8 cellular contexts compared by ENCODE assay signal in genomic region chr6:127737009-127737486, GRCh38.
DNase-seq lines count a peak whose midpoint lies in the region; ATAC-seq and TF ChIP-seq lines count a peak whose summit lies in the region.

No MANE protein-coding gene starts in this region.

- intact Hi-C loops in activated CD4-positive, alpha-beta T cell treated with anti-CD3 and anti-CD28 coated beads, Interleukin-2, amount 10 ng/mL, durations not matched to agents 24 days and 14 days (cut with micrococcal nuclease) = loop anchor here (1.0 to 5.0 kb wide), 6 partner anchors 118 to 995 kb away; no protein-coding TSS in a partner anchor
- intact Hi-C loops in naive thymus-derived CD4-positive, alpha-beta T cell (cut with micrococcal nuclease) = loop anchor here (1.0 to 10.0 kb wide), 13 partner anchors 55 to 1838 kb away; partner anchors contain the start of gene PTPRK (in 2 of the 2)

- no peaks in the 10 kb centered on the region for H3F3A ChIP-seq in DOHH2 (ENCODE audit: control insufficient read depth, insufficient read depth)

- no peak for TF ChIP-seq POLR2A in erythroblast (IDR thresholded peaks at IDR 0.05; ENCODE audit: low read length)

- DNase-seq in NCI-H345 treated with DMSO at 0.1 percent for 48 hours (lab: John Stamatoyannopoulos, UW; ENCODE audit: unreplicated experiment) (peak; percentile 25), erythroblast (lab: John Stamatoyannopoulos, UW) (peak; percentile 39 to 66), T1000 (lab: John Stamatoyannopoulos, UW) (no peak)
- DNase-seq in activated CD4-positive, alpha-beta T cell treated with anti-CD3 and anti-CD28 coated beads, Interleukin-2, amount 10 ng/mL, durations not matched to agents 24 days and 14 days = peak; percentile 82
- peak in 7 of 9 donors; percentile 47 to 76 (median 68) for DNase-seq in naive thymus-derived CD4-positive, alpha-beta T cell

- H3K9me3 ChIP-seq in DOHH2 (ENCODE audit: control insufficient read depth, insufficient read depth, low read length) = no peaks in the 10 kb centered on the region
- no peaks in the 10 kb centered on the region for H3K9me3 ChIP-seq in naive thymus-derived CD4-positive, alpha-beta T cell (ENCODE audit: control insufficient read depth in 2 of 3, low read length in 3 of 3)

- H3K36me3 ChIP-seq in DOHH2 (ENCODE audit: control insufficient read depth, low read length) = no peaks in the 10 kb centered on the region
- H3K36me3 ChIP-seq in naive thymus-derived CD4-positive, alpha-beta T cell (ENCODE audit: control insufficient read depth in 2 of 3, insufficient read depth in 3 of 3, low read length in 3 of 3) = no peaks in the 10 kb centered on the region

- CTCF ChIA-PET in naive thymus-derived CD4-positive, alpha-beta T cell (lab: Charles Lee) = interaction anchor here (0.5 to 2.1 kb wide), 21 partner anchors 9 to 1008 kb away, joined by 3 to 18 read pairs (median 4); partner anchors contain the start of gene PTPRK

- no peaks in the 10 kb centered on the region for H3K4me1 ChIP-seq in DOHH2 (ENCODE audit: control insufficient read depth, low read length)
- H3K4me1 ChIP-seq in naive thymus-derived CD4-positive, alpha-beta T cell (ENCODE audit: control insufficient read depth in 2 of 2, insufficient read depth in 2 of 2, low read length in 2 of 2) = peaks cover 0 to 7% of the 10 kb centered on the region in 2 donors

- H3K4me3 Mint-ChIP-seq in activated CD4-positive, alpha-beta T cell treated with anti-CD3 and anti-CD28 coated beads, Interleukin-2, amount 10 ng/mL, durations not matched to agents 24 days and 14 days = no peak overlapping the region
- no peak overlapping the region for H3K4me3 Mint-ChIP-seq in naive thymus-derived CD4-positive, alpha-beta T cell

- no peaks in the 10 kb centered on the region for H4K20me1 ChIP-seq in DOHH2 (ENCODE audit: control insufficient read depth, insufficient read depth, low read depth, low read length)

- TF ChIP-seq CTCF in DOHH2 (IDR thresholded peaks at IDR 0.05; ENCODE audit: low read depth, low read length, poor library complexity, severe bottlenecking) = peak; percentile 57

- H3K9me2 ChIP-seq in DOHH2 (replicated peaks; ENCODE audit: control insufficient read depth, low read length) = no peaks in the 10 kb centered on the region

- H3K27me3 Mint-ChIP-seq in activated CD4-positive, alpha-beta T cell treated with anti-CD3 and anti-CD28 coated beads, Interleukin-2, amount 10 ng/mL, durations not matched to agents 24 days and 14 days = no peaks in the 10 kb centered on the region
- H3K27me3 Mint-ChIP-seq in naive thymus-derived CD4-positive, alpha-beta T cell = no peaks in the 10 kb centered on the region

- H3K4me3 ChIP-seq in DOHH2 (ENCODE audit: low read length) = no peak overlapping the region
- no peak overlapping the region for H3K4me3 ChIP-seq in naive thymus-derived CD4-positive, alpha-beta T cell (ENCODE audit: low read length)

- H3K27ac Mint-ChIP-seq in activated CD4-positive, alpha-beta T cell treated with anti-CD3 and anti-CD28 coated beads, Interleukin-2, amount 10 ng/mL, durations not matched to agents 24 days and 14 days = peak overlapping the region; percentile 25
- H3K27ac Mint-ChIP-seq in naive thymus-derived CD4-positive, alpha-beta T cell = peak overlapping the region; percentile 5 to 89 (median 53)

- POLR2A ChIA-PET in naive thymus-derived CD4-positive, alpha-beta T cell (lab: Charles Lee) = no interaction called here

- no peak overlapping the region for H3K4me2 ChIP-seq in DOHH2 (ENCODE audit: low read length)

- no peaks in the 10 kb centered on the region for H3K79me2 ChIP-seq in DOHH2 (ENCODE audit: control insufficient read depth, low read length)

- peaks cover 23% of the 10 kb centered on the region for H3K36me3 Mint-ChIP-seq in activated CD4-positive, alpha-beta T cell treated with anti-CD3 and anti-CD28 coated beads, Interleukin-2, amount 10 ng/mL, durations not matched to agents 24 days and 14 days (ENCODE audit: low read depth)
- H3K36me3 Mint-ChIP-seq in naive thymus-derived CD4-positive, alpha-beta T cell = peaks cover 0 to 21% (median 12%) of the 10 kb centered on the region in 5 donors

- H3K27ac ChIP-seq in DOHH2 (ENCODE audit: low read depth, low read length) = no peak overlapping the region
- H3K27ac ChIP-seq in naive thymus-derived CD4-positive, alpha-beta T cell (ENCODE audit: low read depth, low read length) = no peak overlapping the region

- no peaks in the 10 kb centered on the region for H3K27me3 ChIP-seq in DOHH2 (ENCODE audit: control insufficient read depth, low read length)
- no peaks in the 10 kb centered on the region for H3K27me3 ChIP-seq in naive thymus-derived CD4-positive, alpha-beta T cell (ENCODE audit: control insufficient read depth in 2 of 2, insufficient read depth in 2 of 2, low read length in 2 of 2)

- H3K9me3 Mint-ChIP-seq in activated CD4-positive, alpha-beta T cell treated with anti-CD3 and anti-CD28 coated beads, Interleukin-2, amount 10 ng/mL, durations not matched to agents 24 days and 14 days = no peaks in the 10 kb centered on the region
- peaks cover 0 to 3% (median 0%) of the 10 kb centered on the region in 11 donors for H3K9me3 Mint-ChIP-seq in naive thymus-derived CD4-positive, alpha-beta T cell

- peaks cover 12% of the 10 kb centered on the region for H3K4me1 Mint-ChIP-seq in activated CD4-positive, alpha-beta T cell treated with anti-CD3 and anti-CD28 coated beads, Interleukin-2, amount 10 ng/mL, durations not matched to agents 24 days and 14 days
- H3K4me1 Mint-ChIP-seq in naive thymus-derived CD4-positive, alpha-beta T cell = peaks cover 24 to 77% (median 63%) of the 10 kb centered on the region in 7 donors

- ATAC-seq in GM19468 (IDR thresholded peaks at IDR 0.05; ENCODE audit: extremely low read depth, unreplicated experiment) = peak; percentile 93
- ATAC-seq in HG03469 (IDR thresholded peaks at IDR 0.05; ENCODE audit: unreplicated experiment) = peak; percentile 91
- ATAC-seq in naive thymus-derived CD4-positive, alpha-beta T cell = peak; percentile 93
